In the genomic region with DNA sequence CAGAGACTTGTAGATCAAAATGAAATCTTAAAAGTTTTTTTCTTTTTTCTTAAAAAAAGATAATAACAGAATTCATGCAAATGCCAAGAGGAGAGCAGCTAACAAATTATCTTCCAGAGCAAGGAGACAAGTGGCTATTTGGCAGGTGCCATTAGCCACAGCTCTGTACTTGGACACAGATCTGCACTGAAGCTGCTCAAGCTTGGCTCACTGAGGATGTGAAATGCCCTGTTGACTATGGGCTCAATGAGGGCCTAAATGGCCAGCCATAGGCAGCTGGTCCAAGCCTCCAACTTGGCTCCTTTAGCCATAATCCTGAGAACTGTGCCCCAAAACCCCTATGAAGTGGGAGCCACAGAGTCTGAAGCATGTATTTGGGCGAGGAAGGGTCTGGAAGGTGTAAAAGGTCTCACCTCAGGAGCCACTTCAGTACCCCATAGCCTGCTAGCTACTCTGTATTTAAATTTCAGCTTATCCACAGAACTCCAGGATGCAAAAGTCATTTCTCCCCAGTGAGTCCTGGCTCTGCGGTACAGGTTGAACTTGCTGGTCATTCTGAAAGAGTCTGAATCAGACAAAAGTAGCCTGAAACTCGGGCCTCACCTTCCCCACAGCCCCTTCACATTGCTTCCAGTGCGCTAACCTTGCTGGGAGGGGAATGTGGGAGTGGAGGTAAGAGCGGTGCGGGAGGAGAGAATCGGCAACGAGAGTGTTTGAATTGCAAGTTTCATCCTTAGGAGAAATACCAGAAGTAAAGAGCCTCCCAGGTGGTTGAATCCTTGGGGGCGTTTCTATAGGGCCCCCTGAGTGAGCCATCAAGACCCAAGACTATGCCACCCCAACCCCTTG, we compare ENCODE assay signal across 24 cellular contexts. TPM values are rescaled to one million over a fixed set of nuclear protein-coding genes. Genes with fewer than 3 reads are reported as not detected.
DNase-seq lines count a peak whose midpoint lies in the region; ATAC-seq, FAIRE-seq and TF ChIP-seq lines count a peak whose summit lies in the region.
"Had no signal": no experiment of that assay in that cellular context is flagged by ENCODE, and none has a peak within 500 bp of the region (broad histone marks: within the 10 kb centered on the region; RNA-seq: fewer than 3 reads in every experiment).

No MANE protein-coding gene starts in this region.

- H3K4ac ChIP-seq in H1 (replicated peaks; ENCODE audit: insufficient read length, low read depth, low read length), result no peak overlapping the region
- H3K4ac ChIP-seq in mesenchymal stem cell (ENCODE audit: low read depth in 1 of 2, low read length in 2 of 2), result no peak overlapping the region

- H3K18ac ChIP-seq in H1 (ENCODE audit: extremely low read depth, low read length) (no peak overlapping the region; the same call in 1 of the 2 replicates), mesenchymal stem cell (ENCODE audit: low read depth in 1 of 2, low read length in 2 of 2) (no peak overlapping the region)

- H3K27ac Mint-ChIP-seq in GM23338 (no peak overlapping the region), neural progenitor cell (peak overlapping the region; percentile 64)

- H3K27ac ChIP-seq in GM23338 (ENCODE audit: low read depth) (no peak overlapping the region), H1 (ENCODE audit: low read depth, low read length) (no peak overlapping the region), neural progenitor cell (no peak overlapping the region), mesenchymal stem cell (ENCODE audit: low read length, poor library complexity, severe bottlenecking) (no peak overlapping the region)
- H3K27ac ChIP-seq: C4-2B, HL-60 had no signal

- no peaks in the 10 kb centered on the region; the same call in 1 of the 2 replicates for H3K23me2 ChIP-seq in H1 (ENCODE audit: low read depth, low read length)

- H3K79me2 ChIP-seq in GM23338 (replicated peaks; ENCODE audit: insufficient read depth) (no peaks in the 10 kb centered on the region), H1 (ENCODE audit: control insufficient read depth in 1 of 2, insufficient read depth in 2 of 2, low read length in 2 of 2) (no peaks in the 10 kb centered on the region), neural progenitor cell (ENCODE audit: low read depth) (no peaks in the 10 kb centered on the region)

- DNase-seq in DMS79 (lab: John Stamatoyannopoulos, UW) (peak; percentile 41), GM23338 (ENCODE audit: low spot score) (peak; percentile 69), H1 (ENCODE audit: low read depth in 1 of 2, low spot score in 2 of 2) (peak in 1 of 2 experiments; percentile 65), neural progenitor cell (ENCODE audit: low spot score) (no peak), mesenchymal stem cell (no peak), ureter (ENCODE audit: low spot score) (no peak)
- DNase-seq: GOT3, KG1, NCI-H1092, NCI-H146, NCI-H2081, NCI-H446, NCI-H526, PC-3, Right ventricle myocardium superior had no signal

- POLR2A ChIA-PET in H1 (lab: Charles Lee; ENCODE audit: partially characterized antibody), result interaction anchor here (1.0 to 1.4 kb wide), 2 partner anchors 10 to 17 kb away, joined by 3 read pairs; no protein-coding TSS in a partner anchor

- H3K4me1 ChIP-seq in GM23338 (ENCODE audit: insufficient read depth), result peaks cover 77% of the 10 kb centered on the region
- H3K4me1 ChIP-seq in H1 (replicated peaks in 1 of 4; ENCODE audit: control insufficient read depth in 3 of 4, insufficient read depth in 4 of 4, low read length in 3 of 4), result peaks cover 15 to 41% (median 19%) of the 10 kb centered on the region in 4 experiments
- peaks cover 61% of the 10 kb centered on the region for H3K4me1 ChIP-seq in neural progenitor cell
- H3K4me1 ChIP-seq in mesenchymal stem cell (ENCODE audit: control insufficient read depth, insufficient read depth, low read depth, low read length), result peaks cover 9% of the 10 kb centered on the region

- peak overlapping the region; percentile 13 for H2BK15ac ChIP-seq in H1 (ENCODE audit: low read length)
- no peak overlapping the region for H2BK15ac ChIP-seq in mesenchymal stem cell (ENCODE audit: low read depth, poor library complexity, severe bottlenecking)

- H2BK120ac ChIP-seq in H1 (replicated peaks; ENCODE audit: low read depth, low read length), result peak overlapping the region; percentile 21
- no peak overlapping the region for H2BK120ac ChIP-seq in mesenchymal stem cell (ENCODE audit: low read depth, low read length)

- CTCF ChIA-PET in H1 (lab: Charles Lee; ENCODE audit: partially characterized antibody), result interaction anchor here (0.9 to 10.6 kb wide), 15 partner anchors 10 to 427 kb away, joined by 3 to 162 read pairs (median 7); no protein-coding TSS in a partner anchor

- no peak overlapping the region; the same call in 1 of the 2 replicates for H2BK5ac ChIP-seq in H1 (ENCODE audit: low read depth, low read length)
- H2BK5ac ChIP-seq in mesenchymal stem cell (ENCODE audit: low read depth, low read length, poor library complexity, severe bottlenecking), result no peak overlapping the region

- H3K36me3 ChIP-seq in GM23338 (ENCODE audit: insufficient read depth) (no peaks in the 10 kb centered on the region), H1 (ENCODE audit: control insufficient read depth in 2 of 4, insufficient read depth in 4 of 4, low read length in 3 of 4) (peaks cover 0 to 2% (median 0%) of the 10 kb centered on the region in 4 experiments; a peak in 1 of 8 replicates), neural progenitor cell (no peaks in the 10 kb centered on the region), mesenchymal stem cell (ENCODE audit: control insufficient read depth in 1 of 2, insufficient read depth in 2 of 2, low read depth in 1 of 2, low read length in 2 of 2) (no peaks in the 10 kb centered on the region)

- no peaks in the 10 kb centered on the region for H3K9me3 ChIP-seq in H1 (ENCODE audit: insufficient read depth in 2 of 2, low read depth in 1 of 2, low read length in 1 of 2)
- H3K9me3 ChIP-seq in neural progenitor cell (ENCODE audit: low read depth), result no peaks in the 10 kb centered on the region
- peaks cover 11% of the 10 kb centered on the region for H3K9me3 ChIP-seq in mesenchymal stem cell (ENCODE audit: control insufficient read depth, low read length)

- H3K56ac ChIP-seq in H1 (replicated peaks; ENCODE audit: insufficient read length, low read depth, low read length), result no peak overlapping the region

- H3K9ac ChIP-seq in H1 (replicated peaks in 1 of 4; ENCODE audit: extremely low read depth in 1 of 4, low read depth in 3 of 4, low read length in 3 of 4) (no peak overlapping the region), neural progenitor cell (no peak overlapping the region), mesenchymal stem cell (ENCODE audit: low read length) (no peak overlapping the region)

- H3K27me3 ChIP-seq in GM23338 (ENCODE audit: insufficient read depth) (peaks cover 100% of the 10 kb centered on the region), H1 (replicated peaks in 1 of 4; ENCODE audit: control insufficient read depth in 3 of 4, extremely low read depth in 1 of 4, insufficient read depth in 3 of 4, low read length in 3 of 4) (peaks cover 51 to 76% (median 71%) of the 10 kb centered on the region in 4 experiments), neural progenitor cell (peaks cover 84% of the 10 kb centered on the region), mesenchymal stem cell (ENCODE audit: control insufficient read depth in 1 of 2, insufficient read depth in 1 of 2, low read length in 2 of 2) (peaks cover 82 to 99% of the 10 kb centered on the region in 2 experiments)

- ATAC-seq in GM23338, result peak; percentile 19
- ATAC-seq in GM18498 (IDR thresholded peaks at IDR 0.05; ENCODE audit: unreplicated experiment), result no peak
- ATAC-seq: PC-3 had no signal

- no peak overlapping the region for H3K23ac ChIP-seq in H1 (ENCODE audit: insufficient read length)
- H3K23ac ChIP-seq in mesenchymal stem cell (ENCODE audit: low read length in 2 of 2), result no peak overlapping the region

- H3K79me1 ChIP-seq in H1 (ENCODE audit: low read depth, low read length) (no peaks in the 10 kb centered on the region), mesenchymal stem cell (replicated peaks; ENCODE audit: low read length, poor library complexity, severe bottlenecking) (no peaks in the 10 kb centered on the region)

- no peak for TF ChIP-seq CTCF in GM23338 (conservative IDR thresholded peaks at IDR 0.05; ENCODE audit: low read depth in 2 of 2)
- no peak for TF ChIP-seq CTCF in H1 (IDR thresholded peaks at IDR 0.05; ENCODE audit: control extremely low read depth in 1 of 3, insufficient read depth in 1 of 3, low read depth in 1 of 3, low read length in 3 of 3)
- TF ChIP-seq CTCF in neural progenitor cell (IDR thresholded peaks at IDR 0.05), result no peak

- WGBS in H1 (ENCODE audit: extremely low coverage in 1 of 2, insufficient coverage in 1 of 2, insufficient read length in 1 of 2, insufficient replicate concordance in 2 of 2, low coverage in 1 of 2, low lambda C conversion rate in 2 of 2, missing lambda C conversion rate in 1 of 2), 2 experiments, result 3% methylated on average over 9 of the region's 9 CpGs; no CpG with 5 or more reads in 1 of the 2 experiments
- WGBS in mesenchymal stem cell, result under 1% methylated on average over 4 of the region's 9 CpGs

- TF ChIP-seq POLR2A in H1 (IDR thresholded peaks at IDR 0.05; ENCODE audit: control extremely low read depth in 1 of 2, low read depth in 2 of 2, low read length in 2 of 2), result no peak

- H3K4me1 Mint-ChIP-seq in GM23338, result peaks cover 68% of the 10 kb centered on the region
- H3K4me1 Mint-ChIP-seq in neural progenitor cell, result peaks cover 94% of the 10 kb centered on the region

- H3K4me3 ChIP-seq in GM23338, result peak overlapping the region; percentile 51
- peak overlapping the region in 2 of 4 experiments; percentile 1 to 38; a peak in 4 of 8 replicates for H3K4me3 ChIP-seq in H1 (ENCODE audit: extremely low read depth in 1 of 4, insufficient read depth in 2 of 4, low read depth in 3 of 4, low read length in 4 of 4)
- no peak overlapping the region for H3K4me3 ChIP-seq in neural progenitor cell
- no peak overlapping the region for H3K4me3 ChIP-seq in mesenchymal stem cell (ENCODE audit: insufficient read depth in 1 of 2, low read depth in 1 of 2, low read length in 2 of 2)

- no peak overlapping the region for H3K14ac ChIP-seq in H1 (ENCODE audit: insufficient read length)
- H3K14ac ChIP-seq in mesenchymal stem cell (ENCODE audit: low read length in 2 of 2), result no peak overlapping the region

- TF ChIP-seq EP300 in H1 (IDR thresholded peaks at IDR 0.05; ENCODE audit: borderline replicate concordance in 1 of 2, low read depth in 2 of 2, low read length in 2 of 2), result no peak

- H4K5ac ChIP-seq in H1 (ENCODE audit: insufficient read length, low read depth, low read length), result no peak overlapping the region

- no peak for TF ChIP-seq RAD21 in H1 (IDR thresholded peaks at IDR 0.05 in 1 of 2, conservative IDR thresholded peaks at IDR 0.05 in 1 of 2; ENCODE audit: low read depth in 2 of 2, low read length in 2 of 2)

- H2BK12ac ChIP-seq in H1 (ENCODE audit: low read depth, low read length), result peak overlapping the region; percentile 20; the same call in 1 of the 2 replicates
- no peak overlapping the region for H2BK12ac ChIP-seq in mesenchymal stem cell (ENCODE audit: low read length in 2 of 2)

- no peaks in the 10 kb centered on the region for H3K9me2 ChIP-seq in GM23338 (ENCODE audit: insufficient read depth)

- H3K9me3 Mint-ChIP-seq in GM23338, result no peaks in the 10 kb centered on the region; the same call in 2 of the 3 replicates
- peaks cover 4% of the 10 kb centered on the region for H3K9me3 Mint-ChIP-seq in neural progenitor cell

- H3F3A ChIP-seq in GM23338 (replicated peaks; ENCODE audit: low read depth) (peaks cover 28% of the 10 kb centered on the region; the same call in 1 of the 2 replicates), neural progenitor cell (ENCODE audit: low read depth) (peaks cover 62% of the 10 kb centered on the region)

- H3K4me2 ChIP-seq in GM23338 (peak overlapping the region; percentile 77), H1 (ENCODE audit: insufficient read depth in 1 of 2, low read depth in 2 of 2, low read length in 2 of 2) (peak overlapping the region; percentile 58 to 75), neural progenitor cell (peak overlapping the region; percentile 68), mesenchymal stem cell (ENCODE audit: low read length, poor library complexity, severe bottlenecking) (no peak overlapping the region)

- peak overlapping the region; percentile 6; the same call in 1 of the 2 replicates for H2BK20ac ChIP-seq in H1 (ENCODE audit: low read length)

- H2AFZ ChIP-seq in GM23338 (no peak overlapping the region), H1 (ENCODE audit: low read length) (no peak overlapping the region), neural progenitor cell (replicated peaks) (no peak overlapping the region), mesenchymal stem cell (ENCODE audit: low read depth, low read length) (no peak overlapping the region)

- H2AK5ac ChIP-seq in H1 (ENCODE audit: low read depth, low read length), result peak overlapping the region; percentile 54; the same call in 1 of the 2 replicates
- no peak overlapping the region for H2AK5ac ChIP-seq in mesenchymal stem cell (ENCODE audit: low read length, severe bottlenecking)

- H3K27me3 Mint-ChIP-seq in GM23338 (ENCODE audit: insufficient read depth, low read depth, poor library complexity) (peaks cover 86% of the 10 kb centered on the region), neural progenitor cell (ENCODE audit: insufficient read depth, low read depth) (peaks cover 16% of the 10 kb centered on the region)

- peak overlapping the region; percentile 36; the same call in 2 of the 3 replicates for H3K4me3 Mint-ChIP-seq in GM23338
- H3K4me3 Mint-ChIP-seq in neural progenitor cell, result peak overlapping the region; percentile 74

- FAIRE-seq in H1 (lab: Jason Lieb, UNC), result no peak
- FAIRE-seq: A204.1, GM12892, GM18507 had no signal

- H4K8ac ChIP-seq in H1 (ENCODE audit: extremely low read depth, insufficient read depth, low read length), result no peak overlapping the region
- no peak overlapping the region for H4K8ac ChIP-seq in mesenchymal stem cell (ENCODE audit: low read length)

- H3K36me3 Mint-ChIP-seq in GM23338 (ENCODE audit: low read depth) (no peaks in the 10 kb centered on the region), neural progenitor cell (peaks cover 2% of the 10 kb centered on the region)

- H4K20me1 ChIP-seq in GM23338 (replicated peaks; ENCODE audit: insufficient read depth), result no peaks in the 10 kb centered on the region
- H4K20me1 ChIP-seq in H1 (replicated peaks in 1 of 2; ENCODE audit: control insufficient read depth in 1 of 2, insufficient read depth in 2 of 2, low read length in 2 of 2), result peaks cover 2 to 4% of the 10 kb centered on the region in 2 experiments
- peaks cover 34% of the 10 kb centered on the region for H4K20me1 ChIP-seq in neural progenitor cell (ENCODE audit: low read depth)

- H4K91ac ChIP-seq in H1 (replicated peaks; ENCODE audit: insufficient read length, low read length), result no peak overlapping the region
- no peak overlapping the region for H4K91ac ChIP-seq in mesenchymal stem cell (ENCODE audit: low read length)

RNA-seq across cellular contexts. Expression of gene ZIC4, which starts 48.0 kb away (rescaled TPM):
- not detected in 2 replicates for total RNA-seq in GM23338 (2014; rRNA removed; shearing (Covaris generic))
- polyA plus RNA-seq in GM23338 (2016; fragmentation: Nextera tagmentation; extraction: Ambion mirVana) (0.12 TPM in 1 of 2 replicates, not detected in the other), H1 (2011; rRNA removed) (0.03 and 0.31 TPM in 2 replicates)
- total RNA-seq in H1 (2021; fragmentation: NEBNext Ultra II Directional; extraction: Animal tissue kit (Norgen Biotek cat#: 25700)), result 0.13 TPM in 1 of 2 replicates, not detected in the other
- 0.08 TPM for polyA plus RNA-seq in H1 (2011; cell fraction: cytosol; rRNA removed)
- 0.27 TPM for polyA plus RNA-seq in H1 (2011; cell fraction: nucleus; rRNA removed)
- polyA plus RNA-seq in H1 (2012, experiment 1 of 2), result 0.27 TPM in 1 of 4 replicates, not detected in the others
- 0.08 TPM for polyA plus RNA-seq in H1 (2012, experiment 2 of 2)
- polyA plus RNA-seq in H1 (2013, experiment 1 of 2), result 0.06 TPM
- 0.06 TPM for polyA plus RNA-seq in H1 (2013, experiment 2 of 2)
- polyA minus RNA-seq in H1 (2011; rRNA and poly(A)+ RNA removed), result not detected in 2 replicates
- polyA minus RNA-seq in H1 (2011; cell fraction: cytosol; rRNA and poly(A)+ RNA removed), result not detected
- polyA minus RNA-seq in H1 (2011; cell fraction: nucleus; rRNA and poly(A)+ RNA removed), result 0.60 TPM
- total RNA-seq in neural progenitor cell (ENCODE audit: low replicate concordance) (0.25 and 0.64 TPM in 2 replicates), ureter (not detected)
- not detected for polyA plus RNA-seq in mesenchymal stem cell (2013, experiment 1 of 2)
- not detected for polyA plus RNA-seq in mesenchymal stem cell (2013, experiment 2 of 2)
- total RNA-seq: HT-29; PC-3; Right ventricle myocardium superior; SK-MEL-5; T-helper 1 cell treated with Interleukin-12 subunit alpha and Interleukin-12 subunit beta and Interleukin-4 antibody, amounts not matched to agents 30 ng/mL and 1 ng/mL, for 36 hours had no signal

RNA-seq across cellular contexts. Expression of gene ZIC1, which starts 50.8 kb away (rescaled TPM):
- 0.19 and 0.21 TPM in 2 replicates for total RNA-seq in GM23338 (2014; rRNA removed; shearing (Covaris generic))
- 0.95 and 1.4 TPM in 2 replicates for polyA plus RNA-seq in GM23338 (2016; fragmentation: Nextera tagmentation; extraction: Ambion mirVana)
- 1.5 and 2.2 TPM in 2 replicates for total RNA-seq in H1 (2021; fragmentation: NEBNext Ultra II Directional; extraction: Animal tissue kit (Norgen Biotek cat#: 25700))
- polyA plus RNA-seq in H1 (2011; rRNA removed), result 0.80 and 3.6 TPM in 2 replicates
- 1.7 TPM for polyA plus RNA-seq in H1 (2011; cell fraction: cytosol; rRNA removed)
- polyA plus RNA-seq in H1 (2011; cell fraction: nucleus; rRNA removed), result 2.7 TPM
- polyA plus RNA-seq in H1 (2012, experiment 1 of 2), result 0.27 to 0.77 TPM (median 0.60 TPM) in 4 replicates
- polyA plus RNA-seq in H1 (2012, experiment 2 of 2), result 0.08 TPM
- 1.4 TPM for polyA plus RNA-seq in H1 (2013, experiment 1 of 2)
- polyA plus RNA-seq in H1 (2013, experiment 2 of 2), result 0.75 TPM
- polyA minus RNA-seq in H1 (2011; rRNA and poly(A)+ RNA removed), result 0.07 and 0.47 TPM in 2 replicates
- polyA minus RNA-seq in H1 (2011; cell fraction: cytosol; rRNA and poly(A)+ RNA removed), result 1.6 TPM
- polyA minus RNA-seq in H1 (2011; cell fraction: nucleus; rRNA and poly(A)+ RNA removed), result 2.4 TPM
- 0.56 and 0.84 TPM in 2 replicates for total RNA-seq in neural progenitor cell (ENCODE audit: low replicate concordance)
- polyA plus RNA-seq in mesenchymal stem cell (2013, experiment 1 of 2), result 0.17 TPM
- polyA plus RNA-seq in mesenchymal stem cell (2013, experiment 2 of 2), result 0.14 TPM
- total RNA-seq in ureter, result not detected
- total RNA-seq: HT-29; PC-3; Right ventricle myocardium superior; T-helper 1 cell treated with Interleukin-12 subunit alpha and Interleukin-12 subunit beta and Interleukin-4 antibody, amounts not matched to agents 30 ng/mL and 1 ng/mL, for 36 hours had no signal

Comparison
In these comparisons a context has a peak if more than half of its experiments do, and no peak if none do; other contexts are left out.
1. DNase-seq: peak in DMS79 (single experiment) and GM23338 (single experiment); none in neural progenitor cell (single experiment), mesenchymal stem cell (single experiment) and ureter (single experiment).